8 cellular contexts compared by ENCODE assay signal in the genomic region with DNA sequence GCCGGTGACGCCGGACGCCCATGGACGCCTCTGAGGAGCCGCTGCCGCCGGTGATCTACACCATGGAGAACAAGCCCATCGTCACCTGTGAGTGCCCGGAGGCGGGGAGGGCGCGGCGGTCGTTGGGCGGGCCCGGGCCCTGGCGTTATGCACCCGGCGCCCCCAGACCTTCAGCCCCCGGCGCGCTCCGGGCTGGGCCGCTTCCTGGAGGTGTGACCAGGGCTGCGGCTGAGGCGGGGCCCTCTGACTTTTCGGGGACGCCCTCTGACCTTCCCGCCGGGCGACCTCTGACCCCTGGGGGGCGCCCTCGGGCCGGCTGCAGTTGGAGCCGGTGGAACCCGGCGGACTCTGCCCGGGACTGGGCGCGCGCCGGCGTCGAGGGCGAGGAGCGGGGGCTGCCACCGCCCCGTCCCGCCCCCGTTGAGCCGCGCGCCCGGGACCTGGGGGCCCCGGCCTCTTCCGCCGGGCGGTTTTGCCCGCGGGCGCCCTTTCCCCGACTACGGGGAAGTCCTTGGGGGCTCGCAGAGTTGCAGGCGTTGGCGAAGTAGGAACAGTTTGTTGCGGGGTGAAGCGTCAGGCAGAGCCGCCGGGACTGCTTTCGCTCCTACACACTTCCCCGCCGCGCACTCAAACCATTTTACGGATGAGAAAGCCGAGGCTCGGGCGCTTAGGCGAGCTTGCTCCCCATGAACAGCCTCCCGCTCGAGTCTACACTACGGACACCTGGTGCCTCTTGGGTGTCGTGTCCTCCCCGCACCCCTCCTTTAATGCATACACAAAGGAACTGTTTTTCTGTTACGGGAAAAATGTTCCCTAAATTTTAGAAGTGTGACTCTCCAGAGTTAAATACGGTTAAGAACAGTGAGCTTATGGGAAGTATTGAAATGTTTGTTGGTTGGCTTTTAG. TPM values are rescaled to one million over a fixed set of nuclear protein-coding genes. Genes with fewer than 3 reads are reported as not detected.
DNase-seq lines count a peak whose midpoint lies in the region; ATAC-seq and TF ChIP-seq lines count a peak whose summit lies in the region.

No MANE protein-coding gene starts in this region.

- peaks cover 3% of the 10 kb centered on the region for H3K4me1 ChIP-seq in endodermal cell (ENCODE audit: control insufficient read depth, insufficient read depth, low read length)

- H3K9ac ChIP-seq in endodermal cell (ENCODE audit: extremely low read depth, low read length, poor library complexity, severe bottlenecking), result peak overlapping the region; percentile 93

- ATAC-seq in HG02970 (IDR thresholded peaks at IDR 0.05; ENCODE audit: low FRiP score, unreplicated experiment), result peak; percentile 69

- peak overlapping the region; percentile 55 for H3K27ac ChIP-seq in endodermal cell (ENCODE audit: low read depth, low read length)

- 0 to 1% methylated on average over 27 to 86 of the region's 87 CpGs for WGBS in endodermal cell (ENCODE audit: insufficient coverage in 1 of 2, insufficient read length in 1 of 2), 2 experiments

- H3K4me3 Mint-ChIP-seq in endodermal cell, result peak overlapping the region; percentile 78

- no peaks in the 10 kb centered on the region for H3K36me3 Mint-ChIP-seq in endodermal cell (ENCODE audit: low read depth)

- peak overlapping the region; percentile 87 for H3K27ac Mint-ChIP-seq in endodermal cell

- peak overlapping the region; percentile 90 for H3K4me3 ChIP-seq in endodermal cell (ENCODE audit: low read length)

- H3K27me3 ChIP-seq in endodermal cell (ENCODE audit: control insufficient read depth, insufficient read depth, low read length, poor library complexity, severe bottlenecking), result no peaks in the 10 kb centered on the region

- DNase-seq in NCI-H748 (lab: John Stamatoyannopoulos, UW; ENCODE audit: unreplicated experiment) (peak; percentile 63), NCI-H748 treated with DMSO at 0.1 percent for 48 hours (lab: John Stamatoyannopoulos, UW) (no peak), NCI-H510A (lab: John Stamatoyannopoulos, UW) (peak; percentile 24), endodermal cell (peak; percentile 95), mucosa of gallbladder (ENCODE audit: low spot score) (peak; percentile 48)
- DNase-seq in activated CD8-positive, alpha-beta memory T cell treated with anti-CD3 and anti-CD28 coated beads for 48 hours (ENCODE audit: low read depth in 2 of 3, low spot score in 2 of 3), result peak; percentile 77 to 83 (median 79)
- DNase-seq in stimulated activated CD8-positive, alpha-beta memory T cell treated with anti-CD3 and anti-CD28 coated beads, Interleukin-4, amount 100 ng/mL, for 24 hours (ENCODE audit: low read depth), result peak; percentile 78

- no peaks in the 10 kb centered on the region for H3K27me3 Mint-ChIP-seq in endodermal cell (ENCODE audit: insufficient read depth)

- no peaks in the 10 kb centered on the region for H3K9me3 Mint-ChIP-seq in endodermal cell

- no peaks in the 10 kb centered on the region for H3K9me3 ChIP-seq in endodermal cell (ENCODE audit: control insufficient read depth, low read length)

- H3K36me3 ChIP-seq in endodermal cell (ENCODE audit: control insufficient read depth, insufficient read depth, low read length), result no peaks in the 10 kb centered on the region

- TF ChIP-seq CTCF in endodermal cell (conservative IDR thresholded peaks at IDR 0.05), result peak; percentile 77

- peaks cover 27% of the 10 kb centered on the region for H3K4me1 Mint-ChIP-seq in endodermal cell

RNA-seq across cellular contexts. Expression of gene TRAPPC10, which starts 0.6 kb away (rescaled TPM):
- total RNA-seq in endodermal cell (10 to 100 TPM; 36.8 to 40.1 TPM), mucosa of gallbladder (37.0 TPM)
- 18.6 TPM for polyA plus RNA-seq in endodermal cell (2013, experiment 1 of 2)
- 18.9 TPM for polyA plus RNA-seq in endodermal cell (2013, experiment 2 of 2)
